Comparison of ENCODE assay signal across 17 cellular contexts in genomic region chr15:41922353-41922752, GRCh38. TPM values are rescaled to one million over a fixed set of nuclear protein-coding genes. Genes with fewer than 3 reads are reported as not detected.
DNase-seq lines count a peak whose midpoint lies in the region; ATAC-seq and TF ChIP-seq lines count a peak whose summit lies in the region.
"Had no signal": no experiment of that assay in that cellular context is flagged by ENCODE, and none has a peak within 500 bp of the region (broad histone marks: within the 10 kb centered on the region; RNA-seq: fewer than 3 reads in every experiment).

No MANE protein-coding gene starts in this region.

- H3K36me3 Mint-ChIP-seq in neural progenitor cell (peaks cover 2% of the 10 kb centered on the region), osteocyte (ENCODE audit: unreplicated experiment) (peaks cover 19% of the 10 kb centered on the region)

- no peak overlapping the region for H2AFZ ChIP-seq in neural progenitor cell (replicated peaks)

- H3K4me1 Mint-ChIP-seq in neural progenitor cell: peaks cover 29% of the 10 kb centered on the region
- H3K4me1 Mint-ChIP-seq in osteocyte (ENCODE audit: unreplicated experiment): peaks cover 71% of the 10 kb centered on the region

- peaks cover 100% of the 10 kb centered on the region for H3K4me1 ChIP-seq in BLaER1
- H3K4me1 ChIP-seq in neural progenitor cell: no peaks in the 10 kb centered on the region

- H3K4me3 ChIP-seq in BLaER1 (no peak overlapping the region), epithelial cell of proximal tubule (ENCODE audit: low read depth, low read length) (no peak overlapping the region), neural progenitor cell (no peak overlapping the region)

- peak; percentile 13 for DNase-seq in COLO668 (lab: John Stamatoyannopoulos, UW; ENCODE audit: unreplicated experiment)
- DNase-seq in epithelial cell of proximal tubule (ENCODE audit: low read depth): peak; percentile 44
- no peak for DNase-seq in neural progenitor cell (ENCODE audit: low spot score)
- DNase-seq in osteocyte (ENCODE audit: extremely low spot score, unreplicated experiment): no peak
- DNase-seq in retina: no peak
- DNase-seq: DMS 273 treated with DMSO at 0.1 percent for 48 hours; EL; NCI-H1436 treated with DMSO at 0.1 percent for 48 hours; NCI-H2081; NCI-H524 treated with DMSO at 0.1 percent for 48 hours; NK-92 treated with Interleukin-12 subunit alpha and Interleukin-12 subunit beta, amount 100 ng/mL, for 24 hours; OCI-M1 had no signal

- H3K27ac ChIP-seq in BLaER1 (peak overlapping the region; percentile 26; the same call in 1 of the 2 replicates), neural progenitor cell (no peak overlapping the region)

- H3K9me3 ChIP-seq in BLaER1 (peaks cover 12% of the 10 kb centered on the region; the same call in 1 of the 2 replicates), neural progenitor cell (ENCODE audit: low read depth) (no peaks in the 10 kb centered on the region)

- H3K9ac ChIP-seq in BLaER1: no peak overlapping the region
- no peak overlapping the region for H3K9ac ChIP-seq in neural progenitor cell

- no peak overlapping the region for H3K27ac Mint-ChIP-seq in neural progenitor cell
- no peak overlapping the region for H3K27ac Mint-ChIP-seq in osteocyte (ENCODE audit: unreplicated experiment)

- no peak for ATAC-seq in HG02610 (IDR thresholded peaks at IDR 0.05; ENCODE audit: unreplicated experiment)
- no peak for ATAC-seq in GM21576 (IDR thresholded peaks at IDR 0.05; ENCODE audit: unreplicated experiment)
- ATAC-seq: HCT116 had no signal

- H3K27me3 ChIP-seq in BLaER1 (no peaks in the 10 kb centered on the region), neural progenitor cell (no peaks in the 10 kb centered on the region)

- peak overlapping the region; percentile 23 for H3K4me3 Mint-ChIP-seq in neural progenitor cell
- no peak overlapping the region for H3K4me3 Mint-ChIP-seq in osteocyte (ENCODE audit: unreplicated experiment)
- H3K4me3 Mint-ChIP-seq: B cell had no signal

- H3K9me3 Mint-ChIP-seq in neural progenitor cell: no peaks in the 10 kb centered on the region
- H3K9me3 Mint-ChIP-seq in osteocyte (ENCODE audit: unreplicated experiment): no peaks in the 10 kb centered on the region

- peaks cover 9% of the 10 kb centered on the region; the same call in 1 of the 2 replicates for H3K36me3 ChIP-seq in BLaER1
- no peaks in the 10 kb centered on the region for H3K36me3 ChIP-seq in neural progenitor cell

- peaks cover 2% of the 10 kb centered on the region for H3K27me3 Mint-ChIP-seq in neural progenitor cell (ENCODE audit: insufficient read depth, low read depth)
- H3K27me3 Mint-ChIP-seq in osteocyte (ENCODE audit: unreplicated experiment): no peaks in the 10 kb centered on the region
- H3K27me3 Mint-ChIP-seq: B cell had no signal

- H3K79me2 ChIP-seq in neural progenitor cell (ENCODE audit: low read depth): no peaks in the 10 kb centered on the region

- H4K20me1 ChIP-seq in BLaER1 (no peaks in the 10 kb centered on the region), neural progenitor cell (ENCODE audit: low read depth) (no peaks in the 10 kb centered on the region)

- TF ChIP-seq CTCF in epithelial cell of proximal tubule (conservative IDR thresholded peaks at IDR 0.05; ENCODE audit: low read depth, low read length) (no peak), neural progenitor cell (IDR thresholded peaks at IDR 0.05) (no peak), osteocyte (IDR thresholded peaks at IDR 0.05) (no peak)

- H3K4me2 ChIP-seq in BLaER1: peak overlapping the region; percentile 30
- no peak overlapping the region for H3K4me2 ChIP-seq in neural progenitor cell

- H3F3A ChIP-seq in neural progenitor cell (ENCODE audit: low read depth): no peaks in the 10 kb centered on the region

RNA-seq across cellular contexts. Expression of gene SPTBN5, which starts 28.5 kb away (rescaled TPM):
- total RNA-seq in epithelial cell of proximal tubule (0.51 and 0.63 TPM in 2 replicates), neural progenitor cell (ENCODE audit: low replicate concordance) (0.15 TPM in 1 of 2 replicates, not detected in the other), osteocyte (3.0 and 3.2 TPM in 2 replicates)

RNA-seq across cellular contexts. Expression of gene EHD4, which starts 50.0 kb away (rescaled TPM):
- total RNA-seq in epithelial cell of proximal tubule: 30.2 and 44.7 TPM in 2 replicates
- total RNA-seq in neural progenitor cell (ENCODE audit: low replicate concordance): 6.9 and 11.9 TPM in 2 replicates
- 20.9 and 21.7 TPM in 2 replicates for total RNA-seq in osteocyte

Comparison
In these comparisons a context has a peak if more than half of its experiments do, and no peak if none do; other contexts are left out.
1. DNase-seq: peak in COLO668 (single experiment) and epithelial cell of proximal tubule (single experiment); none in neural progenitor cell (single experiment), osteocyte (single experiment) and retina (single experiment).